In genomic region chr20:46700481-46700880, GRCh38 we compare ENCODE assay signal across 25 cellular contexts. TPM values are rescaled to one million over a fixed set of nuclear protein-coding genes. Genes with fewer than 3 reads are reported as not detected.
"Had no signal": no experiment of that assay in that cellular context is flagged by ENCODE, and none has a peak within 500 bp of the region (broad histone marks: within the 10 kb centered on the region; RNA-seq: fewer than 3 reads in every experiment).

No MANE protein-coding gene starts in this region.

- H3K36me3 Mint-ChIP-seq: activated CD8-positive, alpha-beta memory T cell treated with anti-CD3 and anti-CD28 coated beads, Interleukin-2, amount 10 ng/mL, durations not matched to agents 7 days and 5 days; activated naive CD4-positive, alpha-beta T cell treated with anti-CD3 and anti-CD28 coated beads, Interleukin-2, amount 50 U/mL, for 72 hours; stimulated activated effector memory CD8-positive, alpha-beta T cell treated with anti-CD3 and anti-CD28 coated beads, Interleukin-12 subunit alpha, Interleukin-12 subunit beta, amount 100 ng/mL, for 72 hours had no signal

- H3K4me1 Mint-ChIP-seq: activated B cell treated with CpG ODN at 0.5 μM for 24 hours; nephron; stimulated activated effector memory CD8-positive, alpha-beta T cell treated with anti-CD3 and anti-CD28 coated beads, Interleukin-12 subunit alpha, Interleukin-12 subunit beta, amount 100 ng/mL, for 72 hours; stimulated activated naive CD8-positive, alpha-beta T cell treated with anti-CD3 and anti-CD28 coated beads, Interleukin-15, amount 100 ng/mL, for 72 hours had no signal

- H3K9me3 ChIP-seq: pancreas, prostate gland, sigmoid colon, upper lobe of left lung, vagina had no signal

- H3K4me3 Mint-ChIP-seq: activated B cell treated with CpG ODN at 0.5 μM for 24 hours; activated CD8-positive, alpha-beta memory T cell treated with anti-CD3 and anti-CD28 coated beads, Interleukin-2, amount 10 ng/mL, durations not matched to agents 7 days and 5 days; activated CD8-positive, alpha-beta T cell treated with anti-CD3 and anti-CD28 coated beads, Interleukin-2, amount 10 ng/mL, durations not matched to agents 7 days and 5 days; endodermal cell; nephron; stimulated activated effector memory CD8-positive, alpha-beta T cell treated with anti-CD3 and anti-CD28 coated beads, Interleukin-12 subunit alpha, Interleukin-12 subunit beta, amount 100 ng/mL, for 72 hours; stimulated activated naive CD8-positive, alpha-beta T cell treated with anti-CD3 and anti-CD28 coated beads, Interleukin-15, amount 100 ng/mL, for 72 hours had no signal

- H3K27me3 ChIP-seq: pancreas, sigmoid colon, upper lobe of left lung, vagina had no signal

- H3K4me1 ChIP-seq: pancreas, prostate gland, sigmoid colon, upper lobe of left lung had no signal

- H3K27ac Mint-ChIP-seq: activated B cell treated with CpG ODN at 0.5 μM for 24 hours; activated CD8-positive, alpha-beta memory T cell treated with anti-CD3 and anti-CD28 coated beads, Interleukin-2, amount 10 ng/mL, durations not matched to agents 7 days and 5 days; activated CD8-positive, alpha-beta T cell treated with anti-CD3 and anti-CD28 coated beads, Interleukin-2, amount 10 ng/mL, durations not matched to agents 7 days and 5 days; activated naive CD4-positive, alpha-beta T cell treated with anti-CD3 and anti-CD28 coated beads, Interleukin-2, amount 50 U/mL, for 72 hours; endodermal cell; stimulated activated effector memory CD8-positive, alpha-beta T cell treated with anti-CD3 and anti-CD28 coated beads, Interleukin-12 subunit alpha, Interleukin-12 subunit beta, amount 100 ng/mL, for 72 hours; stimulated activated naive CD8-positive, alpha-beta T cell treated with anti-CD3 and anti-CD28 coated beads, Interleukin-15, amount 100 ng/mL, for 72 hours had no signal

- H3K27ac ChIP-seq: pancreas, prostate gland, sigmoid colon, upper lobe of left lung, vagina had no signal

- H3K36me3 ChIP-seq: pancreas, prostate gland, sigmoid colon, upper lobe of left lung, vagina had no signal

- H3K9me3 Mint-ChIP-seq: activated B cell treated with CpG ODN at 0.5 μM for 24 hours; activated naive CD4-positive, alpha-beta T cell treated with anti-CD3 and anti-CD28 coated beads, Interleukin-2, amount 50 U/mL, for 72 hours; nephron; stimulated activated effector memory CD8-positive, alpha-beta T cell treated with anti-CD3 and anti-CD28 coated beads, Interleukin-12 subunit alpha, Interleukin-12 subunit beta, amount 100 ng/mL, for 72 hours had no signal

- DNase-seq: activated B cell treated with CpG ODN at 0.5 μM for 24 hours; activated CD8-positive, alpha-beta memory T cell treated with anti-CD3 and anti-CD28 coated beads, Interleukin-2, amount 10 ng/mL, durations not matched to agents 7 days and 5 days; activated naive CD4-positive, alpha-beta T cell; activated T-cell treated with anti-CD3 and anti-CD28 coated beads, Interleukin-2, amount 50 U/mL, for 48 hours; head of caudate nucleus; hippocampal formation; left cardiac atrium; left ventricle myocardium superior; pancreas; retina; sigmoid colon; small intestine; stimulated activated CD4-positive, alpha-beta T cell treated with anti-CD3 and anti-CD28 coated beads, Interleukin-4, amount 100 ng/mL, for 24 hours; stimulated activated naive CD8-positive, alpha-beta T cell treated with anti-CD3 and anti-CD28 coated beads, Interleukin-15, amount 100 ng/mL, for 72 hours; upper lobe of left lung had no signal

- H3K4me3 ChIP-seq: pancreas, prostate gland, sigmoid colon, upper lobe of left lung, vagina had no signal

RNA-seq across cellular contexts. Expression of gene SLC2A10, which starts 9.0 kb away (rescaled TPM):
- total RNA-seq: activated B cell treated with CpG ODN at 0.5 μM for 24 hours; activated CD8-positive, alpha-beta memory T cell treated with anti-CD3 and anti-CD28 coated beads, Interleukin-2, amount 10 ng/mL, durations not matched to agents 7 days and 5 days; activated CD8-positive, alpha-beta T cell treated with anti-CD3 and anti-CD28 coated beads, Interleukin-2, amount 10 ng/mL, durations not matched to agents 7 days and 5 days; T-helper 2 cell treated with Interferon-gamma antibody and Interleukin-4, amounts not matched to agents 100 ng/mL and 5 ng/mL, for 36 hours had no signal
- polyA plus RNA-seq: keratinocyte had no signal

RNA-seq across cellular contexts. Expression of gene SLC13A3, which starts 49.2 kb away (rescaled TPM):
- total RNA-seq: activated CD8-positive, alpha-beta T cell treated with anti-CD3 and anti-CD28 coated beads, Interleukin-2, amount 10 ng/mL, durations not matched to agents 7 days and 5 days; activated naive CD4-positive, alpha-beta T cell treated with anti-CD3 and anti-CD28 coated beads, Interleukin-2, amount 50 U/mL, for 72 hours; lung microvascular endothelial cell; T-helper 2 cell treated with Interferon-gamma antibody and Interleukin-4, amounts not matched to agents 100 ng/mL and 5 ng/mL, for 36 hours had no signal
